In genomic region chr4:112049119-112049518, GRCh38 we compare ENCODE assay signal across 8 cellular contexts.
ATAC-seq lines count a peak whose summit lies in the region.

No MANE protein-coding gene starts in this region.

- ATAC-seq in GM18499 (IDR thresholded peaks at IDR 0.05; ENCODE audit: insufficient read depth, unreplicated experiment): peak; percentile 99
- peak; percentile 97 for ATAC-seq in GM18870 (IDR thresholded peaks at IDR 0.05; ENCODE audit: unreplicated experiment)
- ATAC-seq in GM19438 (IDR thresholded peaks at IDR 0.05; ENCODE audit: low read depth, unreplicated experiment): peak; percentile 56
- peak; percentile 81 for ATAC-seq in GM21526 (IDR thresholded peaks at IDR 0.05; ENCODE audit: low FRiP score, unreplicated experiment)
- peak; percentile 89 for ATAC-seq in HG02610 (IDR thresholded peaks at IDR 0.05; ENCODE audit: unreplicated experiment)
- peak; percentile 79 for ATAC-seq in HG02981 (IDR thresholded peaks at IDR 0.05; ENCODE audit: unreplicated experiment)
- peak; percentile 71 for ATAC-seq in HG03280 (IDR thresholded peaks at IDR 0.05; ENCODE audit: unreplicated experiment)
- ATAC-seq in HG03565 (IDR thresholded peaks at IDR 0.05; ENCODE audit: unreplicated experiment): peak; percentile 96

Comparison
In these comparisons a context has a peak if more than half of its experiments do, and no peak if none do; other contexts are left out.
1. Peak in every context shown above with its lines: ATAC-seq.